13 cellular contexts compared by ENCODE assay signal in the genomic region with DNA sequence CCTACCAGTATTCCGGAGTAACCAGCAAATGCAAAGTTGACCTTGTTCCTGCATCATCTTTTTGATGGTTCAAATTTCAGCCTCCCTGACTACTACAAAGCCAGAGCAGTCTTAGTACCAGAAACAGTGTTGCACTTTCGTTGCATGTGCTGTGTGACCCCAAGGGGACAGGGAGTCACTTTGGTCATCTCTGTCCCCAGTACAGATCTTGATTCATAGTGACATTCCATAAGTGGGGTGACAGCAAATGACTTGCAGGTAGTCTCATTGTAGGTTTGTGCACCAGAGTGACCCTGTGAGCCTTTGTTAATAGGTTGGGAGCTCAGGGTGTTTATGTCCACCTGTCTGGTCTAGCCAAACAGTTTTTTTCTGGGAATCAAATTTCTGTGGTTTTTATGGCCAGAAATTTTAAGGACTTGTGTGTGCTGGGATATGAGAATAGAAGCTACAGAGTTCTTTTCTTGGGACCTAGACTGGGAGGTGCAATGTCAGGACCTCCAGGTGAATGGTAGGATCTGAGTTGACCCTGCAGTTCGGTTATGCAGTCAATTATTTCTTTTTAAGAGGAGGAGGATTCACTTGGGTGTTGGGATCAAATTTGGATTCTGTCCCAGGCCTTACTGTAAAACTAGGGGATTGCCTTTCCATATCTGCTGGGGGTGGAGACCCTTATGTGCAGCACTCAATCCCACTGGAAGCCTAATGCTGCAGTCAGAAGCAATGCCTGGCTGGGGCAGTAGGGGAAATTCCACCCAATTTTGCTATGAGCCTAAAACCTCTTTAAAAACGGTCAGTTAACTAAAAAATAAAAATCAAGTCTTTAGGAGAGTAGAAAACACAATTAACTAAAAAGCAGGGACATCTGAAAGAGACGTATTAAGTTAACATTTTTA. TPM values are rescaled to one million over a fixed set of nuclear protein-coding genes. Genes with fewer than 3 reads are reported as not detected.
A peak's percentile ranks its signal among the peaks of the same experiment; 100 is the strongest.
DNase-seq lines count a peak whose midpoint lies in the region; ATAC-seq, FAIRE-seq and TF ChIP-seq lines count a peak whose summit lies in the region.
"Had no signal": no experiment of that assay in that cellular context is flagged by ENCODE, and none has a peak within 500 bp of the region (broad histone marks: within the 10 kb centered on the region; RNA-seq: fewer than 3 reads in every experiment).

No MANE protein-coding gene starts in this region.

- POLR2A ChIA-PET in HepG2 (lab: Yijun Ruan, JAX), result interaction anchor here (1.1 to 5.8 kb wide), 6 partner anchors 9 to 250 kb away, joined by 3 to 87 read pairs (median 12); partner anchors contain the start of genes EIF5 and EXOC3L4
- POLR2A ChIA-PET in H1 (lab: Charles Lee; ENCODE audit: partially characterized antibody), result interaction anchor here (0.6 to 16.0 kb wide), 26 partner anchors 8 to 354 kb away, joined by 3 to 247 read pairs (median 4); partner anchors contain the start of genes EIF5, MARK3 and TRMT61A

- H2BK20ac ChIP-seq in H1 (ENCODE audit: low read length), result no peak overlapping the region

- in situ Hi-C loops in HepG2 (cut with HindIII; ENCODE audit: extremely low pct_ligation_motif_present, low pct_unique_long_range_greater_than_20kb), result no loop called here

- H3K4me1 Mint-ChIP-seq in HFFc6 (ENCODE audit: low read depth), result peaks cover 33% of the 10 kb centered on the region

- H3K4me3 ChIP-seq in HepG2 (replicated peaks in 1 of 3; ENCODE audit: insufficient read depth in 1 of 3, low read depth in 2 of 3, low read length in 3 of 3) (no peak overlapping the region), right lobe of liver (no peak overlapping the region), H1 (ENCODE audit: extremely low read depth in 1 of 4, insufficient read depth in 2 of 4, low read depth in 3 of 4, low read length in 4 of 4) (no peak overlapping the region)
- H3K4me3 ChIP-seq: esophagus squamous epithelium, ovary, upper lobe of right lung had no signal

- intact Hi-C loops in HepG2 (cut with micrococcal nuclease; ENCODE audit: unreplicated experiment), result no loop called here
- intact Hi-C loops in right lobe of liver (cut with DNase I), result no loop called here

- H3K36me3 ChIP-seq in HepG2 (replicated peaks in 1 of 2; ENCODE audit: control insufficient read depth in 1 of 2, insufficient read depth in 2 of 2, low read length in 2 of 2) (peaks cover 12 to 42% of the 10 kb centered on the region in 2 experiments), right lobe of liver (peaks cover 23 to 59% (median 39%) of the 10 kb centered on the region in 4 donors), H1 (ENCODE audit: control insufficient read depth in 2 of 4, insufficient read depth in 4 of 4, low read length in 3 of 4) (peaks cover 25 to 60% (median 47%) of the 10 kb centered on the region in 4 experiments)
- H3K36me3 ChIP-seq: ovary had no signal

- FAIRE-seq in HepG2 (lab: Jason Lieb, UNC) (no peak), H1 (lab: Jason Lieb, UNC) (no peak)
- FAIRE-seq: bronchial epithelial cell had no signal

- no peak overlapping the region for H3K9ac ChIP-seq in HepG2 (ENCODE audit: insufficient read depth, low read depth, low read length)
- no peak overlapping the region for H3K9ac ChIP-seq in H1 (replicated peaks in 1 of 4; ENCODE audit: extremely low read depth in 1 of 4, low read depth in 3 of 4, low read length in 3 of 4)

- H3K23me2 ChIP-seq in H1 (ENCODE audit: low read depth, low read length), result no peaks in the 10 kb centered on the region

- peaks cover 53% of the 10 kb centered on the region for H3K36me3 Mint-ChIP-seq in HFFc6 (ENCODE audit: low read depth)

- H3K4me1 ChIP-seq in HepG2 (ENCODE audit: insufficient read depth, low read length) (peaks cover 38% of the 10 kb centered on the region), right lobe of liver (peaks cover 0 to 25% (median 9%) of the 10 kb centered on the region in 4 donors), H1 (replicated peaks in 1 of 4; ENCODE audit: control insufficient read depth in 3 of 4, insufficient read depth in 4 of 4, low read length in 3 of 4) (peaks cover 0 to 3% (median 0%) of the 10 kb centered on the region in 4 experiments; a peak in 6 of 7 replicates)
- H3K4me1 ChIP-seq: esophagus squamous epithelium, upper lobe of right lung had no signal

- ATAC-seq in HepG2 (no peak), right lobe of liver (no peak), GM21447 (IDR thresholded peaks at IDR 0.05; ENCODE audit: unreplicated experiment) (no peak), HG03521 (IDR thresholded peaks at IDR 0.05; ENCODE audit: unreplicated experiment) (no peak), GM18858 (IDR thresholded peaks at IDR 0.05; ENCODE audit: unreplicated experiment) (no peak)
- ATAC-seq: upper lobe of right lung had no signal

- H2AFZ ChIP-seq in HepG2 (ENCODE audit: low read length) (no peak overlapping the region), H1 (ENCODE audit: low read length) (no peak overlapping the region)

- H3K9me3 Mint-ChIP-seq in HFFc6, result no peaks in the 10 kb centered on the region
- H3K9me3 Mint-ChIP-seq: stimulated activated naive CD8-positive, alpha-beta T cell treated with anti-CD3 and anti-CD28 coated beads, Interleukin-15, Interleukin-2, amounts not matched to agents 100 ng/mL and 50 ng/mL, for 24 hours had no signal

- H3K18ac ChIP-seq in H1 (ENCODE audit: extremely low read depth, low read length), result no peak overlapping the region

- H3K27me3 Mint-ChIP-seq in HFFc6 (ENCODE audit: insufficient read depth), result peaks cover 7% of the 10 kb centered on the region; the same call in 1 of the 2 replicates
- H3K27me3 Mint-ChIP-seq: stimulated activated naive CD8-positive, alpha-beta T cell treated with anti-CD3 and anti-CD28 coated beads, Interleukin-15, Interleukin-2, amounts not matched to agents 100 ng/mL and 50 ng/mL, for 24 hours had no signal

- CTCF ChIA-PET in HepG2 (lab: Yijun Ruan, JAX; ENCODE audit: low intra/inter-chr PET ratio, low total read pairs) (no interaction called here), H1 (lab: Charles Lee; ENCODE audit: partially characterized antibody) (interaction anchor here (0.8 to 3.9 kb wide), 7 partner anchors 11 to 239 kb away, joined by 3 to 35 read pairs (median 3); partner anchors contain the start of gene MARK3)

- H3K79me2 ChIP-seq in HepG2 (ENCODE audit: insufficient read depth, low read length) (no peaks in the 10 kb centered on the region), H1 (ENCODE audit: control insufficient read depth in 1 of 2, insufficient read depth in 2 of 2, low read length in 2 of 2) (no peaks in the 10 kb centered on the region)

- H4K20me1 ChIP-seq in HepG2 (ENCODE audit: insufficient read depth, low read length) (peaks cover 5% of the 10 kb centered on the region), H1 (replicated peaks in 1 of 2; ENCODE audit: control insufficient read depth in 1 of 2, insufficient read depth in 2 of 2, low read length in 2 of 2) (peaks cover 9% of the 10 kb centered on the region in 2 experiments)

- TF ChIP-seq RAD21 in HepG2 (CRISPR knock-in tag; IDR thresholded peaks at IDR 0.05) (no peak), H1 (IDR thresholded peaks at IDR 0.05 in 1 of 2, conservative IDR thresholded peaks at IDR 0.05 in 1 of 2; ENCODE audit: low read depth in 2 of 2, low read length in 2 of 2) (no peak)

- H3K27me3 ChIP-seq in HepG2 (ENCODE audit: control insufficient read depth in 1 of 2, insufficient read depth in 2 of 2, low read length in 2 of 2) (no peaks in the 10 kb centered on the region), right lobe of liver (no peaks in the 10 kb centered on the region), H1 (replicated peaks in 1 of 4; ENCODE audit: control insufficient read depth in 3 of 4, extremely low read depth in 1 of 4, insufficient read depth in 3 of 4, low read length in 3 of 4) (no peaks in the 10 kb centered on the region)
- H3K27me3 ChIP-seq: esophagus squamous epithelium, ovary, upper lobe of right lung had no signal

- H3K79me1 ChIP-seq in H1 (ENCODE audit: low read depth, low read length), result no peaks in the 10 kb centered on the region

- no peak overlapping the region for H3K56ac ChIP-seq in H1 (replicated peaks; ENCODE audit: insufficient read length, low read depth, low read length)

- no peak overlapping the region for H2AK5ac ChIP-seq in H1 (ENCODE audit: low read depth, low read length)

- H3K4me2 ChIP-seq in HepG2 (ENCODE audit: low read depth, low read length), result no peak overlapping the region
- H3K4me2 ChIP-seq in H1 (ENCODE audit: insufficient read depth in 1 of 2, low read depth in 2 of 2, low read length in 2 of 2), result no peak overlapping the region

- H3K27ac Mint-ChIP-seq in HFFc6, result peak overlapping the region; percentile 41
- H3K27ac Mint-ChIP-seq: stimulated activated naive CD8-positive, alpha-beta T cell treated with anti-CD3 and anti-CD28 coated beads, Interleukin-15, Interleukin-2, amounts not matched to agents 100 ng/mL and 50 ng/mL, for 24 hours had no signal

- no TSS peak for BruUV-seq in HepG2 (replicated peaks; lab: Mats Ljungman, UMichigan)

- TF ChIP-seq CTCF in HepG2 (CRISPR knock-in tag; IDR thresholded peaks at IDR 0.05) (no peak), right lobe of liver (IDR thresholded peaks at IDR 0.05) (no peak), HFFc6 (IDR thresholded peaks at IDR 0.05) (no peak; the same call in 1 of the 2 replicates), H1 (IDR thresholded peaks at IDR 0.05; ENCODE audit: control extremely low read depth in 1 of 3, insufficient read depth in 1 of 3, low read depth in 1 of 3, low read length in 3 of 3) (no peak)

- H3K23ac ChIP-seq in H1 (ENCODE audit: insufficient read length), result no peak overlapping the region

- H4K91ac ChIP-seq in H1 (replicated peaks; ENCODE audit: insufficient read length, low read length), result no peak overlapping the region

- H2BK15ac ChIP-seq in H1 (ENCODE audit: low read length), result no peak overlapping the region

- H2BK12ac ChIP-seq in H1 (ENCODE audit: low read depth, low read length), result no peak overlapping the region

- no peak overlapping the region for H3K4ac ChIP-seq in H1 (replicated peaks; ENCODE audit: insufficient read length, low read depth, low read length)

- no peak for TF ChIP-seq EP300 in HepG2 (IDR thresholded peaks at IDR 0.05; ENCODE audit: low read depth in 2 of 2, low read length in 2 of 2)
- TF ChIP-seq EP300 in HepG2 (CRISPR knock-in tag; IDR thresholded peaks at IDR 0.05; ENCODE audit: borderline replicate concordance), result no peak
- no peak for TF ChIP-seq EP300 in H1 (IDR thresholded peaks at IDR 0.05; ENCODE audit: borderline replicate concordance in 1 of 2, low read depth in 2 of 2, low read length in 2 of 2)

- DNase-seq in HepG2 (ENCODE audit: low spot score) (no peak), right lobe of liver (no peak), HFFc6 (no peak), H1 (ENCODE audit: low read depth in 1 of 2, low spot score in 2 of 2) (no peak)
- DNase-seq: esophagus squamous epithelium, NCI-H146, upper lobe of right lung had no signal

- no peak overlapping the region for H2BK5ac ChIP-seq in H1 (ENCODE audit: low read depth, low read length)

- H3K9me3 ChIP-seq in HepG2 (ENCODE audit: low read length) (no peaks in the 10 kb centered on the region), right lobe of liver (no peaks in the 10 kb centered on the region), H1 (ENCODE audit: insufficient read depth in 2 of 2, low read depth in 1 of 2, low read length in 1 of 2) (no peaks in the 10 kb centered on the region)
- H3K9me3 ChIP-seq: esophagus squamous epithelium, ovary, upper lobe of right lung had no signal

- WGBS in HepG2 (ENCODE audit: low lambda C conversion rate), result 93% methylated on average over 5 of the region's 5 CpGs
- 76% methylated on average over 4 of the region's 5 CpGs for WGBS in right lobe of liver (ENCODE audit: insufficient coverage, low coverage, low lambda C conversion rate, missing lambda C conversion rate)
- whole genome bisulfite sequencing in H1 (ENCODE audit: extremely low coverage in 1 of 2, insufficient coverage in 1 of 2, insufficient read length in 1 of 2, insufficient replicate concordance in 2 of 2, low coverage in 1 of 2, low lambda C conversion rate in 2 of 2, missing lambda C conversion rate in 1 of 2), 2 experiments, result 82% methylated on average over 5 of the region's 5 CpGs; no CpG with 5 or more reads in 1 of the 2 experiments

- no peak overlapping the region for H2BK120ac ChIP-seq in H1 (replicated peaks; ENCODE audit: low read depth, low read length)

- H3K14ac ChIP-seq in H1 (ENCODE audit: insufficient read length), result no peak overlapping the region

- no peak overlapping the region for H3K4me3 Mint-ChIP-seq in HFFc6
- H3K4me3 Mint-ChIP-seq: stimulated activated naive CD8-positive, alpha-beta T cell treated with anti-CD3 and anti-CD28 coated beads, Interleukin-15, Interleukin-2, amounts not matched to agents 100 ng/mL and 50 ng/mL, for 24 hours had no signal

- no peak overlapping the region for H4K5ac ChIP-seq in H1 (ENCODE audit: insufficient read length, low read depth, low read length)

- TF ChIP-seq POLR2A in HepG2 (IDR thresholded peaks at IDR 0.05; ENCODE audit: insufficient read depth in 1 of 2, low read depth in 2 of 2, low read length in 2 of 2) (peak; percentile 4 to 38; a peak in 2 of 4 replicates), right lobe of liver (IDR thresholded peaks at IDR 0.05) (no peak), H1 (IDR thresholded peaks at IDR 0.05; ENCODE audit: control extremely low read depth in 1 of 2, low read depth in 2 of 2, low read length in 2 of 2) (peak; percentile 40 to 53)

- H3K27ac ChIP-seq in HepG2 (ENCODE audit: extremely low read length, insufficient read depth, low read length) (no peak overlapping the region), right lobe of liver (no peak overlapping the region), H1 (ENCODE audit: low read depth, low read length) (no peak overlapping the region)
- H3K27ac ChIP-seq: esophagus squamous epithelium, ovary, upper lobe of right lung had no signal

- H4K8ac ChIP-seq in H1 (ENCODE audit: extremely low read depth, insufficient read depth, low read length), result no peak overlapping the region

RNA-seq across cellular contexts. Expression of gene EIF5, which starts 10.1 kb away (rescaled TPM):
- total RNA-seq in HepG2 (2016; rRNA removed; fragmentation: Illumina TruSeq; extraction: Trizol) (281 and 333 TPM in 2 replicates), right lobe of liver (100 to 1,000 TPM; 186 to 357 (median 215) TPM)
- 57.6 and 59.2 TPM in 2 replicates for total RNA-seq in HepG2 (2016; cell fraction: cytosol; rRNA removed; fragmentation: Illumina TruSeq; extraction: Trizol; ENCODE audit: low read depth)
- 289 and 316 TPM in 2 replicates for total RNA-seq in HepG2 (2016; cell fraction: insoluble cytoplasmic fraction; rRNA removed; fragmentation: Illumina TruSeq; extraction: Trizol)
- total RNA-seq in HepG2 (2016; cell fraction: membrane; rRNA removed; fragmentation: Illumina TruSeq; extraction: Trizol), result 131 and 147 TPM in 2 replicates
- 180 TPM in 2 replicates for total RNA-seq in HepG2 (2016; cell fraction: nucleus; rRNA removed; fragmentation: Illumina TruSeq; extraction: Trizol)
- polyA plus RNA-seq in HepG2 (2011; rRNA removed) (147 and 189 TPM in 2 replicates), H1 (2011; rRNA removed) (179 and 184 TPM in 2 replicates)
- polyA plus RNA-seq in HepG2 (2011; cell fraction: cytosol; rRNA removed), result 98.3 and 109 TPM in 2 replicates
- polyA plus RNA-seq in HepG2 (2011; cell fraction: nucleus; rRNA removed), result 192 and 267 TPM in 2 replicates
- polyA plus RNA-seq in HepG2 (2012), result 226 and 227 TPM in 2 replicates
- 34.1 and 47.0 TPM in 2 replicates for polyA plus RNA-seq in HepG2 (2016; cell fraction: cytosol; fragmentation: Illumina TruSeq; extraction: Trizol; ENCODE audit: low read depth)
- polyA plus RNA-seq in HepG2 (2016; cell fraction: insoluble cytoplasmic fraction; fragmentation: Illumina TruSeq; extraction: Trizol; ENCODE audit: low read depth), result 286 and 291 TPM in 2 replicates
- 74.1 and 96.9 TPM in 2 replicates for polyA plus RNA-seq in HepG2 (2016; cell fraction: membrane; fragmentation: Illumina TruSeq; extraction: Trizol; ENCODE audit: low read depth)
- 188 and 207 TPM in 2 replicates for polyA plus RNA-seq in HepG2 (2016; cell fraction: nucleus; fragmentation: Illumina TruSeq; extraction: Trizol; ENCODE audit: insufficient read depth, low read depth)
- 81.5 and 123 TPM in 2 replicates for polyA minus RNA-seq in HepG2 (2011; rRNA and poly(A)+ RNA removed; ENCODE audit: low replicate concordance)
- polyA minus RNA-seq in HepG2 (2011; cell fraction: cytosol; rRNA and poly(A)+ RNA removed), result 55.8 and 65.8 TPM in 2 replicates
- 331 and 439 TPM in 2 replicates for polyA minus RNA-seq in HepG2 (2011; cell fraction: nucleus; rRNA and poly(A)+ RNA removed)
- total RNA-seq in HFFc6 (2021; fragmentation: NEBNext Ultra II Directional; extraction: Animal tissue kit (Norgen Biotek cat#: 25700)), result 100 to 1,000 TPM; 181 to 217 (median 203) TPM
- 323 and 328 TPM in 2 replicates for total RNA-seq in H1 (2021; fragmentation: NEBNext Ultra II Directional; extraction: Animal tissue kit (Norgen Biotek cat#: 25700))
- 254 TPM for polyA plus RNA-seq in H1 (2011; cell fraction: cytosol; rRNA removed)
- 169 TPM for polyA plus RNA-seq in H1 (2011; cell fraction: nucleus; rRNA removed)
- polyA plus RNA-seq in H1 (2012, experiment 1 of 2), result 243 to 415 TPM (median 345 TPM) in 4 replicates
- polyA plus RNA-seq in H1 (2012, experiment 2 of 2), result 24.0 TPM
- 314 TPM for polyA plus RNA-seq in H1 (2013, experiment 1 of 2)
- polyA plus RNA-seq in H1 (2013, experiment 2 of 2), result 325 TPM
- polyA minus RNA-seq in H1 (2011; rRNA and poly(A)+ RNA removed), result 277 and 334 TPM in 2 replicates
- 213 TPM for polyA minus RNA-seq in H1 (2011; cell fraction: cytosol; rRNA and poly(A)+ RNA removed)
- polyA minus RNA-seq in H1 (2011; cell fraction: nucleus; rRNA and poly(A)+ RNA removed), result 361 TPM

RNA-seq across cellular contexts. Expression of gene MARK3, which starts 41.1 kb away (rescaled TPM):
- total RNA-seq in HepG2 (2016; rRNA removed; fragmentation: Illumina TruSeq; extraction: Trizol) (41.4 and 56.6 TPM in 2 replicates), right lobe of liver (10 to 100 TPM; 25.5 to 34.3 (median 27.3) TPM)
- 25.7 and 31.4 TPM in 2 replicates for total RNA-seq in HepG2 (2016; cell fraction: cytosol; rRNA removed; fragmentation: Illumina TruSeq; extraction: Trizol; ENCODE audit: low read depth)
- 41.7 and 52.5 TPM in 2 replicates for total RNA-seq in HepG2 (2016; cell fraction: insoluble cytoplasmic fraction; rRNA removed; fragmentation: Illumina TruSeq; extraction: Trizol)
- total RNA-seq in HepG2 (2016; cell fraction: membrane; rRNA removed; fragmentation: Illumina TruSeq; extraction: Trizol), result 39.1 and 48.5 TPM in 2 replicates
- 69.9 and 73.0 TPM in 2 replicates for total RNA-seq in HepG2 (2016; cell fraction: nucleus; rRNA removed; fragmentation: Illumina TruSeq; extraction: Trizol)
- polyA plus RNA-seq in HepG2 (2011; rRNA removed) (45.0 and 47.7 TPM in 2 replicates), H1 (2011; rRNA removed) (37.6 and 39.4 TPM in 2 replicates)
- 20.4 and 22.0 TPM in 2 replicates for polyA plus RNA-seq in HepG2 (2011; cell fraction: cytosol; rRNA removed)
- 65.4 and 76.5 TPM in 2 replicates for polyA plus RNA-seq in HepG2 (2011; cell fraction: nucleus; rRNA removed)
- 28.5 and 28.9 TPM in 2 replicates for polyA plus RNA-seq in HepG2 (2012)
- polyA plus RNA-seq in HepG2 (2016; cell fraction: cytosol; fragmentation: Illumina TruSeq; extraction: Trizol; ENCODE audit: low read depth), result 16.6 and 18.4 TPM in 2 replicates
- 45.7 and 50.4 TPM in 2 replicates for polyA plus RNA-seq in HepG2 (2016; cell fraction: insoluble cytoplasmic fraction; fragmentation: Illumina TruSeq; extraction: Trizol; ENCODE audit: low read depth)
- polyA plus RNA-seq in HepG2 (2016; cell fraction: membrane; fragmentation: Illumina TruSeq; extraction: Trizol; ENCODE audit: low read depth), result 24.0 and 32.3 TPM in 2 replicates
- polyA plus RNA-seq in HepG2 (2016; cell fraction: nucleus; fragmentation: Illumina TruSeq; extraction: Trizol; ENCODE audit: insufficient read depth, low read depth), result 133 and 146 TPM in 2 replicates
- polyA minus RNA-seq in HepG2 (2011; rRNA and poly(A)+ RNA removed; ENCODE audit: low replicate concordance), result 31.1 and 72.6 TPM in 2 replicates
- polyA minus RNA-seq in HepG2 (2011; cell fraction: cytosol; rRNA and poly(A)+ RNA removed), result 21.5 and 30.2 TPM in 2 replicates
- 80.9 and 98.8 TPM in 2 replicates for polyA minus RNA-seq in HepG2 (2011; cell fraction: nucleus; rRNA and poly(A)+ RNA removed)
- total RNA-seq in HFFc6 (2021; fragmentation: NEBNext Ultra II Directional; extraction: Animal tissue kit (Norgen Biotek cat#: 25700)), result 10 to 100 TPM; 57.4 to 71.8 (median 65.7) TPM
- 76.6 and 76.9 TPM in 2 replicates for total RNA-seq in H1 (2021; fragmentation: NEBNext Ultra II Directional; extraction: Animal tissue kit (Norgen Biotek cat#: 25700))
- 58.3 TPM for polyA plus RNA-seq in H1 (2011; cell fraction: cytosol; rRNA removed)
- polyA plus RNA-seq in H1 (2011; cell fraction: nucleus; rRNA removed), result 56.3 TPM
- 59.9 to 69.8 TPM (median 62.5 TPM) in 4 replicates for polyA plus RNA-seq in H1 (2012, experiment 1 of 2)
- 9.7 TPM for polyA plus RNA-seq in H1 (2012, experiment 2 of 2)
- 42.6 TPM for polyA plus RNA-seq in H1 (2013, experiment 1 of 2)
- 40.8 TPM for polyA plus RNA-seq in H1 (2013, experiment 2 of 2)
- polyA minus RNA-seq in H1 (2011; rRNA and poly(A)+ RNA removed), result 67.6 and 67.8 TPM in 2 replicates
- 37.8 TPM for polyA minus RNA-seq in H1 (2011; cell fraction: cytosol; rRNA and poly(A)+ RNA removed)
- polyA minus RNA-seq in H1 (2011; cell fraction: nucleus; rRNA and poly(A)+ RNA removed), result 75.3 TPM

Comparison
In these comparisons a context has a peak if more than half of its experiments do, and no peak if none do; other contexts are left out.
1. Of the 41 proteins assayed by ChIP-seq in both HepG2 and H1: peak only in HepG2: none; only in H1: POLR2AphosphoS5; in both: POLR2A; in neither: 39.